Comparison of ENCODE assay signal across 2 cellular contexts in the genomic region with DNA sequence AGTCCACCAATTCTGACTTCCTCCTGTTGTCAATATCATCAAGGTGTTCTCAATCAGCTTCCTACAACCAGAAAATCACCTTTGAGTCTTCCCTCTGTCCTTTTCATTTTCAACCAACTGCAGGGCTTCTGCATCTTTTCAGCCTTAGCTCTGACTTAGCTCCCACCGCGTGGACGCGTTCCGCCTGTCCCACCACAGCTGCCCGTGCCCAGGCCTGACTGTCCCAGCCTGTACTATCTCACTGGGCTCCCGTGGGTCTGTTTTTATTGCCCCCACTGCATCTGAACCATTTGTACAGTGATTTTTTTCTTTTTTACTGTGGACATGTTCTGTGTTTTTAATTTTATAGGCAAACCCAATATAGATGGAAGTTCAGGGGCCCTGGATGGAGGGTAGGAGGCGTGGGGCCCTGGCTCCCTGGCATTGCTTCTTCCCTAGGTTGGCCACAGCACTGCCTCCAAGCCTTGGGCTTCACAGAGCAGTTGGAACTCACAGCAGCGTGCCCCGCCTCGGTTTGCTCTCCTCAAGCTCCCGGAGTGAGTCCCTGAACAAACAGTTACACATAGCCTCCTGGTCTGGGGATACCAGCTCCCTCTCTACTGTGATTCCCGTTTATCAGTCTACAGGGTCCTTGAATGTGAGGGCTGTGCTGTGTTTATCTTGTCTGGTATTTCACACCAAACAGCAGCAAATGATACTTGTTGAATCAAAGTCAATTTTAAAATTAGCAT.
TF ChIP-seq lines count a peak whose summit lies in the region.

No MANE protein-coding gene starts in this region.

TF ChIP-seq in GM23338, 12 proteins besides CTCF, POLR2A, EP300 and RAD21 (continued from another document):
- TF ChIP-seq REST (IDR thresholded peaks at IDR 0.05; ENCODE audit: unreplicated experiment): no peak
- TF ChIP-seq JUNB (IDR thresholded peaks at IDR 0.05; ENCODE audit: unreplicated experiment): no peak
- no peak for TF ChIP-seq ZNF114 (CRISPR knock-in tag; IDR thresholded peaks at IDR 0.05)
- no peak for TF ChIP-seq STAT1 (IDR thresholded peaks at IDR 0.05; ENCODE audit: unreplicated experiment)
- TF ChIP-seq, protein P1, sequence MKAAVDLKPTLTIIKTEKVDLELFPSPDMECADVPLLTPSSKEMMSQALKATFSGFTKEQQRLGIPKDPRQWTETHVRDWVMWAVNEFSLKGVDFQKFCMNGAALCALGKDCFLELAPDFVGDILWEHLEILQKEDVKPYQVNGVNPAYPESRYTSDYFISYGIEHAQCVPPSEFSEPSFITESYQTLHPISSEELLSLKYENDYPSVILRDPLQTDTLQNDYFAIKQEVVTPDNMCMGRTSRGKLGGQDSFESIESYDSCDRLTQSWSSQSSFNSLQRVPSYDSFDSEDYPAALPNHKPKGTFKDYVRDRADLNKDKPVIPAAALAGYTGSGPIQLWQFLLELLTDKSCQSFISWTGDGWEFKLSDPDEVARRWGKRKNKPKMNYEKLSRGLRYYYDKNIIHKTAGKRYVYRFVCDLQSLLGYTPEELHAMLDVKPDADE (IDR thresholded peaks at IDR 0.05): no peak
- TF ChIP-seq, protein P2, sequence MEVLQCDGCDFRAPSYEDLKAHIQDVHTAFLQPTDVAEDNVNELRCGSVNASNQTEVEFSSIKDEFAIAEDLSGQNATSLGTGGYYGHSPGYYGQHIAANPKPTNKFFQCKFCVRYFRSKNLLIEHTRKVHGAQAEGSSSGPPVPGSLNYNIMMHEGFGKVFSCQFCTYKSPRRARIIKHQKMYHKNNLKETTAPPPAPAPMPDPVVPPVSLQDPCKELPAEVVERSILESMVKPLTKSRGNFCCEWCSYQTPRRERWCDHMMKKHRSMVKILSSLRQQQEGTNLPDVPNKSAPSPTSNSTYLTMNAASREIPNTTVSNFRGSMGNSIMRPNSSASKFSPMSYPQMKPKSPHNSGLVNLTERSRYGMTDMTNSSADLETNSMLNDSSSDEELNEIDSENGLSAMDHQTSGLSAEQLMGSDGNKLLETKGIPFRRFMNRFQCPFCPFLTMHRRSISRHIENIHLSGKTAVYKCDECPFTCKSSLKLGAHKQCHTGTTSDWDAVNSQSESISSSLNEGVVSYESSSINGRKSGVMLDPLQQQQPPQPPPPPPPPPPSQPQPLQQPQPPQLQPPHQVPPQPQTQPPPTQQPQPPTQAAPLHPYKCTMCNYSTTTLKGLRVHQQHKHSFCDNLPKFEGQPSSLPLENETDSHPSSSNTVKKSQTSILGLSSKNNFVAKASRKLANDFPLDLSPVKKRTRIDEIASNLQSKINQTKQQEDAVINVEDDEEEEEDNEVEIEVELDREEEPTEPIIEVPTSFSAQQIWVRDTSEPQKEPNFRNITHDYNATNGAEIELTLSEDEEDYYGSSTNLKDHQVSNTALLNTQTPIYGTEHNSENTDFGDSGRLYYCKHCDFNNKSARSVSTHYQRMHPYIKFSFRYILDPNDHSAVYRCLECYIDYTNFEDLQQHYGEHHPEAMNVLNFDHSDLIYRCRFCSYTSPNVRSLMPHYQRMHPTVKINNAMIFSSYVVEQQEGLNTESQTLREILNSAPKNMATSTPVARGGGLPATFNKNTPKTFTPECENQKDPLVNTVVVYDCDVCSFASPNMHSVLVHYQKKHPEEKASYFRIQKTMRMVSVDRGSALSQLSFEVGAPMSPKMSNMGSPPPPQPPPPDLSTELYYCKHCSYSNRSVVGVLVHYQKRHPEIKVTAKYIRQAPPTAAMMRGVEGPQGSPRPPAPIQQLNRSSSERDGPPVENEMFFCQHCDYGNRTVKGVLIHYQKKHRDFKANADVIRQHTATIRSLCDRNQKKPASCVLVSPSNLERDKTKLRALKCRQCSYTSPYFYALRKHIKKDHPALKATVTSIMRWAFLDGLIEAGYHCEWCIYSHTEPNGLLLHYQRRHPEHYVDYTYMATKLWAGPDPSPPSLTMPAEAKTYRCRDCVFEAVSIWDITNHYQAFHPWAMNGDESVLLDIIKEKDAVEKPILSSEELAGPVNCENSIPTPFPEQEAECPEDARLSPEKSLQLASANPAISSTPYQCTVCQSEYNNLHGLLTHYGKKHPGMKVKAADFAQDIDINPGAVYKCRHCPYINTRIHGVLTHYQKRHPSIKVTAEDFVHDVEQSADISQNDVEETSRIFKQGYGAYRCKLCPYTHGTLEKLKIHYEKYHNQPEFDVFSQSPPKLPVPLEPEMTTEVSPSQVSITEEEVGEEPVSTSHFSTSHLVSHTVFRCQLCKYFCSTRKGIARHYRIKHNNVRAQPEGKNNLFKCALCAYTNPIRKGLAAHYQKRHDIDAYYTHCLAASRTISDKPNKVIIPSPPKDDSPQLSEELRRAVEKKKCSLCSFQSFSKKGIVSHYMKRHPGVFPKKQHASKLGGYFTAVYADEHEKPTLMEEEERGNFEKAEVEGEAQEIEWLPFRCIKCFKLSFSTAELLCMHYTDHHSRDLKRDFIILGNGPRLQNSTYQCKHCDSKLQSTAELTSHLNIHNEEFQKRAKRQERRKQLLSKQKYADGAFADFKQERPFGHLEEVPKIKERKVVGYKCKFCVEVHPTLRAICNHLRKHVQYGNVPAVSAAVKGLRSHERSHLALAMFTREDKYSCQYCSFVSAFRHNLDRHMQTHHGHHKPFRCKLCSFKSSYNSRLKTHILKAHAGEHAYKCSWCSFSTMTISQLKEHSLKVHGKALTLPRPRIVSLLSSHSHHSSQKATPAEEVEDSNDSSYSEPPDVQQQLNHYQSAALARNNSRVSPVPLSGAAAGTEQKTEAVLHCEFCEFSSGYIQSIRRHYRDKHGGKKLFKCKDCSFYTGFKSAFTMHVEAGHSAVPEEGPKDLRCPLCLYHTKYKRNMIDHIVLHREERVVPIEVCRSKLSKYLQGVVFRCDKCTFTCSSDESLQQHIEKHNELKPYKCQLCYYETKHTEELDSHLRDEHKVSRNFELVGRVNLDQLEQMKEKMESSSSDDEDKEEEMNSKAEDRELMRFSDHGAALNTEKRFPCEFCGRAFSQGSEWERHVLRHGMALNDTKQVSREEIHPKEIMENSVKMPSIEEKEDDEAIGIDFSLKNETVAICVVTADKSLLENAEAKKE (CRISPR knock-in tag; IDR thresholded peaks at IDR 0.05): no peak
- no peak for TF ChIP-seq NANOG (IDR thresholded peaks at IDR 0.05; ENCODE audit: borderline replicate concordance)
- no peak for TF ChIP-seq CREB1 (CRISPR knock-in tag; IDR thresholded peaks at IDR 0.05; ENCODE audit: low read depth)

TF ChIP-seq in WTC11, 78 proteins besides CTCF, POLR2A, EP300 and RAD21 (continued from another document):
- TF ChIP-seq, protein P3, sequence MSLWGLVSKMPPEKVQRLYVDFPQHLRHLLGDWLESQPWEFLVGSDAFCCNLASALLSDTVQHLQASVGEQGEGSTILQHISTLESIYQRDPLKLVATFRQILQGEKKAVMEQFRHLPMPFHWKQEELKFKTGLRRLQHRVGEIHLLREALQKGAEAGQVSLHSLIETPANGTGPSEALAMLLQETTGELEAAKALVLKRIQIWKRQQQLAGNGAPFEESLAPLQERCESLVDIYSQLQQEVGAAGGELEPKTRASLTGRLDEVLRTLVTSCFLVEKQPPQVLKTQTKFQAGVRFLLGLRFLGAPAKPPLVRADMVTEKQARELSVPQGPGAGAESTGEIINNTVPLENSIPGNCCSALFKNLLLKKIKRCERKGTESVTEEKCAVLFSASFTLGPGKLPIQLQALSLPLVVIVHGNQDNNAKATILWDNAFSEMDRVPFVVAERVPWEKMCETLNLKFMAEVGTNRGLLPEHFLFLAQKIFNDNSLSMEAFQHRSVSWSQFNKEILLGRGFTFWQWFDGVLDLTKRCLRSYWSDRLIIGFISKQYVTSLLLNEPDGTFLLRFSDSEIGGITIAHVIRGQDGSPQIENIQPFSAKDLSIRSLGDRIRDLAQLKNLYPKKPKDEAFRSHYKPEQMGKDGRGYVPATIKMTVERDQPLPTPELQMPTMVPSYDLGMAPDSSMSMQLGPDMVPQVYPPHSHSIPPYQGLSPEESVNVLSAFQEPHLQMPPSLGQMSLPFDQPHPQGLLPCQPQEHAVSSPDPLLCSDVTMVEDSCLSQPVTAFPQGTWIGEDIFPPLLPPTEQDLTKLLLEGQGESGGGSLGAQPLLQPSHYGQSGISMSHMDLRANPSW (CRISPR knock-in tag; conservative IDR thresholded peaks at IDR 0.05; ENCODE audit: low read depth): no peak
- TF ChIP-seq, protein P4, sequence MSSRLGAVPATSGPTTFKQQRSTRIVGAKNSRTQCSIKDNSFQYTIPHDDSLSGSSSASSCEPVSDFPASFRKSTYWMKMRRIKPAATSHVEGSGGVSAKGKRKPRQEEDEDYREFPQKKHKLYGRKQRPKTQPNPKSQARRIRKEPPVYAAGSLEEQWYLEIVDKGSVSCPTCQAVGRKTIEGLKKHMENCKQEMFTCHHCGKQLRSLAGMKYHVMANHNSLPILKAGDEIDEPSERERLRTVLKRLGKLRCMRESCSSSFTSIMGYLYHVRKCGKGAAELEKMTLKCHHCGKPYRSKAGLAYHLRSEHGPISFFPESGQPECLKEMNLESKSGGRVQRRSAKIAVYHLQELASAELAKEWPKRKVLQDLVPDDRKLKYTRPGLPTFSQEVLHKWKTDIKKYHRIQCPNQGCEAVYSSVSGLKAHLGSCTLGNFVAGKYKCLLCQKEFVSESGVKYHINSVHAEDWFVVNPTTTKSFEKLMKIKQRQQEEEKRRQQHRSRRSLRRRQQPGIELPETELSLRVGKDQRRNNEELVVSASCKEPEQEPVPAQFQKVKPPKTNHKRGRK (CRISPR knock-in tag; IDR thresholded peaks at IDR 0.05; ENCODE audit: borderline replicate concordance): no peak
- TF ChIP-seq ELF4 (CRISPR knock-in tag; IDR thresholded peaks at IDR 0.05; ENCODE audit: low read depth) (no peak), ZNF396 (CRISPR knock-in tag; IDR thresholded peaks at IDR 0.05; ENCODE audit: borderline replicate concordance) (no peak), OVOL2 (CRISPR knock-in tag; IDR thresholded peaks at IDR 0.05; ENCODE audit: borderline replicate concordance) (no peak), NFE2L1 (CRISPR knock-in tag; IDR thresholded peaks at IDR 0.05) (no peak)
- TF ChIP-seq, protein P5, sequence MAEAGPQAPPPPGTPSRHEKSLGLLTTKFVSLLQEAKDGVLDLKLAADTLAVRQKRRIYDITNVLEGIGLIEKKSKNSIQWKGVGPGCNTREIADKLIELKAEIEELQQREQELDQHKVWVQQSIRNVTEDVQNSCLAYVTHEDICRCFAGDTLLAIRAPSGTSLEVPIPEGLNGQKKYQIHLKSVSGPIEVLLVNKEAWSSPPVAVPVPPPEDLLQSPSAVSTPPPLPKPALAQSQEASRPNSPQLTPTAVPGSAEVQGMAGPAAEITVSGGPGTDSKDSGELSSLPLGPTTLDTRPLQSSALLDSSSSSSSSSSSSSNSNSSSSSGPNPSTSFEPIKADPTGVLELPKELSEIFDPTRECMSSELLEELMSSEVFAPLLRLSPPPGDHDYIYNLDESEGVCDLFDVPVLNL (CRISPR knock-in tag; IDR thresholded peaks at IDR 0.05; ENCODE audit: borderline replicate concordance, low read depth): no peak
- TF ChIP-seq, protein P6, sequence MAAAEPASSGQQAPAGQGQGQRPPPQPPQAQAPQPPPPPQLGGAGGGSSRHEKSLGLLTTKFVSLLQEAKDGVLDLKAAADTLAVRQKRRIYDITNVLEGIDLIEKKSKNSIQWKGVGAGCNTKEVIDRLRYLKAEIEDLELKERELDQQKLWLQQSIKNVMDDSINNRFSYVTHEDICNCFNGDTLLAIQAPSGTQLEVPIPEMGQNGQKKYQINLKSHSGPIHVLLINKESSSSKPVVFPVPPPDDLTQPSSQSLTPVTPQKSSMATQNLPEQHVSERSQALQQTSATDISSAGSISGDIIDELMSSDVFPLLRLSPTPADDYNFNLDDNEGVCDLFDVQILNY (CRISPR knock-in tag; IDR thresholded peaks at IDR 0.05): no peak
